Comparison of ENCODE assay signal across 1 cellular context in the genomic region with DNA sequence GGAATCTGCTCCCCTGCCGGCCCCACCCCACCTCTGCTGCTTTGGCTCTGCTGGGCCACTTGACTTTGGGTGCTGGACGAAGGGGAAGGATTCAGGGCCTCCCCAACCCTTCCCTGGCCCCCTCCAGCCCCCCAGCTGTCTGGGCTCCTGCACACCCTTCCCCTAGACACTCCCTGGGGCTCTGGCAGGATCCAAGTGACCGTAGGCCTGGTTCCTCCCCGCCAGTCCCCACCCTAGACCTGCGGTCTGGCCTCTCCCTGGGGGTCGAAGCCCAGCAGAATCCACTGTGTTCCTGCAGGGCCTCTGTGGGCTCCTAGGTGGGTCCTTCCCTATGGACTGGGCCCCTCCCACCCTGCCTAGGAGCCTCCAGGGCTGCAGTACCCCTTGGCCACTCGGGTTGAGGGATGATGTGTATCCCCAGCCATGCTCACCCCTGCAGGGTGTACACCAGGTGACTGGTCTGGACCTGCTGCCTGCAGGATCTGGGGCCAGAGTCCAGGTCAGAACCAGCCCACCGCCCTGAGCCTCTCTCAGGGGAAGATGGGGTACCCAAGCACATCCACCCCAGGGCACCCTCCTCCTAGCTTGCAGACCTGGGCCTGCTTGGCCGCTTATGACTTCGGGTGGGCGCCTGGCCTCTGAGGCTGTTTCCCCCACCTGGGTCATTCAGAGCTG.
TF ChIP-seq lines count a peak whose summit lies in the region.

No MANE protein-coding gene starts in this region.

TF ChIP-seq in GM23338, 12 proteins besides CTCF, POLR2A, EP300 and RAD21 (continued from another document):
- TF ChIP-seq, protein P1, sequence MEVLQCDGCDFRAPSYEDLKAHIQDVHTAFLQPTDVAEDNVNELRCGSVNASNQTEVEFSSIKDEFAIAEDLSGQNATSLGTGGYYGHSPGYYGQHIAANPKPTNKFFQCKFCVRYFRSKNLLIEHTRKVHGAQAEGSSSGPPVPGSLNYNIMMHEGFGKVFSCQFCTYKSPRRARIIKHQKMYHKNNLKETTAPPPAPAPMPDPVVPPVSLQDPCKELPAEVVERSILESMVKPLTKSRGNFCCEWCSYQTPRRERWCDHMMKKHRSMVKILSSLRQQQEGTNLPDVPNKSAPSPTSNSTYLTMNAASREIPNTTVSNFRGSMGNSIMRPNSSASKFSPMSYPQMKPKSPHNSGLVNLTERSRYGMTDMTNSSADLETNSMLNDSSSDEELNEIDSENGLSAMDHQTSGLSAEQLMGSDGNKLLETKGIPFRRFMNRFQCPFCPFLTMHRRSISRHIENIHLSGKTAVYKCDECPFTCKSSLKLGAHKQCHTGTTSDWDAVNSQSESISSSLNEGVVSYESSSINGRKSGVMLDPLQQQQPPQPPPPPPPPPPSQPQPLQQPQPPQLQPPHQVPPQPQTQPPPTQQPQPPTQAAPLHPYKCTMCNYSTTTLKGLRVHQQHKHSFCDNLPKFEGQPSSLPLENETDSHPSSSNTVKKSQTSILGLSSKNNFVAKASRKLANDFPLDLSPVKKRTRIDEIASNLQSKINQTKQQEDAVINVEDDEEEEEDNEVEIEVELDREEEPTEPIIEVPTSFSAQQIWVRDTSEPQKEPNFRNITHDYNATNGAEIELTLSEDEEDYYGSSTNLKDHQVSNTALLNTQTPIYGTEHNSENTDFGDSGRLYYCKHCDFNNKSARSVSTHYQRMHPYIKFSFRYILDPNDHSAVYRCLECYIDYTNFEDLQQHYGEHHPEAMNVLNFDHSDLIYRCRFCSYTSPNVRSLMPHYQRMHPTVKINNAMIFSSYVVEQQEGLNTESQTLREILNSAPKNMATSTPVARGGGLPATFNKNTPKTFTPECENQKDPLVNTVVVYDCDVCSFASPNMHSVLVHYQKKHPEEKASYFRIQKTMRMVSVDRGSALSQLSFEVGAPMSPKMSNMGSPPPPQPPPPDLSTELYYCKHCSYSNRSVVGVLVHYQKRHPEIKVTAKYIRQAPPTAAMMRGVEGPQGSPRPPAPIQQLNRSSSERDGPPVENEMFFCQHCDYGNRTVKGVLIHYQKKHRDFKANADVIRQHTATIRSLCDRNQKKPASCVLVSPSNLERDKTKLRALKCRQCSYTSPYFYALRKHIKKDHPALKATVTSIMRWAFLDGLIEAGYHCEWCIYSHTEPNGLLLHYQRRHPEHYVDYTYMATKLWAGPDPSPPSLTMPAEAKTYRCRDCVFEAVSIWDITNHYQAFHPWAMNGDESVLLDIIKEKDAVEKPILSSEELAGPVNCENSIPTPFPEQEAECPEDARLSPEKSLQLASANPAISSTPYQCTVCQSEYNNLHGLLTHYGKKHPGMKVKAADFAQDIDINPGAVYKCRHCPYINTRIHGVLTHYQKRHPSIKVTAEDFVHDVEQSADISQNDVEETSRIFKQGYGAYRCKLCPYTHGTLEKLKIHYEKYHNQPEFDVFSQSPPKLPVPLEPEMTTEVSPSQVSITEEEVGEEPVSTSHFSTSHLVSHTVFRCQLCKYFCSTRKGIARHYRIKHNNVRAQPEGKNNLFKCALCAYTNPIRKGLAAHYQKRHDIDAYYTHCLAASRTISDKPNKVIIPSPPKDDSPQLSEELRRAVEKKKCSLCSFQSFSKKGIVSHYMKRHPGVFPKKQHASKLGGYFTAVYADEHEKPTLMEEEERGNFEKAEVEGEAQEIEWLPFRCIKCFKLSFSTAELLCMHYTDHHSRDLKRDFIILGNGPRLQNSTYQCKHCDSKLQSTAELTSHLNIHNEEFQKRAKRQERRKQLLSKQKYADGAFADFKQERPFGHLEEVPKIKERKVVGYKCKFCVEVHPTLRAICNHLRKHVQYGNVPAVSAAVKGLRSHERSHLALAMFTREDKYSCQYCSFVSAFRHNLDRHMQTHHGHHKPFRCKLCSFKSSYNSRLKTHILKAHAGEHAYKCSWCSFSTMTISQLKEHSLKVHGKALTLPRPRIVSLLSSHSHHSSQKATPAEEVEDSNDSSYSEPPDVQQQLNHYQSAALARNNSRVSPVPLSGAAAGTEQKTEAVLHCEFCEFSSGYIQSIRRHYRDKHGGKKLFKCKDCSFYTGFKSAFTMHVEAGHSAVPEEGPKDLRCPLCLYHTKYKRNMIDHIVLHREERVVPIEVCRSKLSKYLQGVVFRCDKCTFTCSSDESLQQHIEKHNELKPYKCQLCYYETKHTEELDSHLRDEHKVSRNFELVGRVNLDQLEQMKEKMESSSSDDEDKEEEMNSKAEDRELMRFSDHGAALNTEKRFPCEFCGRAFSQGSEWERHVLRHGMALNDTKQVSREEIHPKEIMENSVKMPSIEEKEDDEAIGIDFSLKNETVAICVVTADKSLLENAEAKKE (CRISPR knock-in tag; IDR thresholded peaks at IDR 0.05): no peak
- TF ChIP-seq REST (IDR thresholded peaks at IDR 0.05; ENCODE audit: unreplicated experiment) (no peak), EZH2 (IDR thresholded peaks at IDR 0.05; ENCODE audit: low read depth, unreplicated experiment) (no peak), JUNB (IDR thresholded peaks at IDR 0.05; ENCODE audit: unreplicated experiment) (no peak)
